Comparison of ENCODE assay signal across 11 cellular contexts in the genomic region with DNA sequence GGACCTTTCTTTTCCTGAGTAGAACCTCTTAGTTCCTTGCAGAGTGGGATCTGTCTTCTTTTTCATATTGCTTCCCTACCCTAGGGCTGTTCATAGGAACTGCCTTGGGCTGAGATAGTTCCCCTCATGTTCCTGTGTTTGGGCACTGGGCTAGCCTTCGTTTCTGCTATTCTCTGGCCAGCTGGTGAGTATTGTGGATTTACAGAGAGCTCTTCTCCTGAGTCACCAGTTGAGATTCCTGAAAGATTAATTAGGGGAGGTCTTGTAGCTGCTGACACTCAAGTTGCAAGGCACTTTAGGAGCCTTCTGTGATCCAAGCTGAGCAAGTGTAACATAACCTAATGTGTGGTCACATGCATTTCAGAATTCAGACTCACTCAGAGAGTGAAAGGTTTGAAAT. TPM values are rescaled to one million over a fixed set of nuclear protein-coding genes. Genes with fewer than 3 reads are reported as not detected.
DNase-seq lines count a peak whose midpoint lies in the region; ATAC-seq, FAIRE-seq and TF ChIP-seq lines count a peak whose summit lies in the region.
"Had no signal": no experiment of that assay in that cellular context is flagged by ENCODE, and none has a peak within 500 bp of the region (broad histone marks: within the 10 kb centered on the region; RNA-seq: fewer than 3 reads in every experiment).

No MANE protein-coding gene starts in this region.

- H3K4me3 ChIP-seq in cardiac muscle cell, result no peak overlapping the region
- H3K4me3 ChIP-seq in right cardiac atrium (ENCODE audit: low read length), result no peak overlapping the region
- no peak overlapping the region for H3K4me3 ChIP-seq in aorta (ENCODE audit: low read length in 2 of 2)

- no peak for TF ChIP-seq POLR2A in GM12892 (IDR thresholded peaks at IDR 0.05; ENCODE audit: low read depth, low read length)

- H3K27me3 ChIP-seq in cardiac muscle cell, result no peaks in the 10 kb centered on the region
- no peaks in the 10 kb centered on the region for H3K27me3 ChIP-seq in right cardiac atrium (ENCODE audit: control insufficient read depth, insufficient read depth)
- H3K27me3 ChIP-seq in aorta (ENCODE audit: control insufficient read depth in 1 of 2, insufficient read depth in 2 of 2, low read length in 1 of 2), result no peaks in the 10 kb centered on the region

- H3K4me1 ChIP-seq in cardiac muscle cell (ENCODE audit: low read depth) (peaks cover 25% of the 10 kb centered on the region), right cardiac atrium (ENCODE audit: control insufficient read depth, insufficient read depth, low read length) (no peaks in the 10 kb centered on the region), aorta (ENCODE audit: control insufficient read depth in 1 of 2, insufficient read depth in 2 of 2, low read length in 2 of 2) (peaks cover 0 to 3% of the 10 kb centered on the region in 2 donors)

- peak overlapping the region; percentile 71 for H3K27ac ChIP-seq in cardiac muscle cell
- no peak overlapping the region for H3K27ac ChIP-seq in right cardiac atrium (ENCODE audit: low read length)
- peak overlapping the region in 1 of 2 donors; percentile 44 for H3K27ac ChIP-seq in aorta (ENCODE audit: low read depth in 1 of 2, low read length in 2 of 2)

- DNase-seq in cardiac muscle cell (ENCODE audit: low read depth in 1 of 2, low spot score in 1 of 2), result peak; percentile 41 to 56
- no peak for DNase-seq in right cardiac atrium
- peak; percentile 81 for DNase-seq in amniotic stem cell (lab: John Stamatoyannopoulos, UW)
- DNase-seq in left kidney (ENCODE audit: low read depth, low spot score), result peak; percentile 73
- DNase-seq in aorta, result no peak
- DNase-seq in NCI-H2029 treated with DMSO at 0.1 percent for 48 hours (lab: John Stamatoyannopoulos, UW), result no peak
- no peak for DNase-seq in GM12892 (ENCODE audit: insufficient read length)
- DNase-seq in COLO829 (ENCODE audit: low spot score), result no peak
- DNase-seq: caudate nucleus, naive B cell had no signal

- 36% methylated on average over 1 of the region's 1 CpG for WGBS in right cardiac atrium
- 6 to 10% methylated on average over 1 of the region's 1 CpG for WGBS in aorta, 2 donors

- intact Hi-C loops in right cardiac atrium (cut with DNase I), result no loop called here
- intact Hi-C loops in aorta (cut with DNase I), result no loop called here

- H3K36me3 ChIP-seq in cardiac muscle cell (peaks cover 74% of the 10 kb centered on the region), aorta (ENCODE audit: control insufficient read depth in 1 of 2, insufficient read depth in 2 of 2, low read length in 1 of 2) (peaks cover 5 to 19% of the 10 kb centered on the region in 2 donors)

- FAIRE-seq in GM12892 (lab: Jason Lieb, UNC), result no peak
- FAIRE-seq: G401.6 had no signal

- no peak for TF ChIP-seq CTCF in cardiac muscle cell (IDR thresholded peaks at IDR 0.05; ENCODE audit: low read depth, low read length)

- ATAC-seq in right cardiac atrium, result no peak
- peak; percentile 44 for ATAC-seq in aorta (ENCODE audit: low FRiP score)

- H3K9me3 ChIP-seq in cardiac muscle cell (ENCODE audit: low read depth) (no peaks in the 10 kb centered on the region), right cardiac atrium (ENCODE audit: control insufficient read depth, low read length) (no peaks in the 10 kb centered on the region), aorta (ENCODE audit: control insufficient read depth, low read length) (no peaks in the 10 kb centered on the region)

RNA-seq across cellular contexts. Expression of a gene that starts 30.7 kb away (rescaled TPM):
- 49.5 and 118 TPM in 2 replicates for total RNA-seq in cardiac muscle cell
- polyA plus RNA-seq in cardiac muscle cell, result 60.8 and 90.6 TPM in 2 replicates
- 10 to 100 TPM; 62.7 to 83.6 (median 65.1) TPM for total RNA-seq in right cardiac atrium
- polyA plus RNA-seq in right cardiac atrium, result 28.4 TPM
- 100 to 1,000 TPM; 120 to 144 TPM for total RNA-seq in aorta
- 10 to 100 TPM; 38.0 to 42.6 TPM for polyA plus RNA-seq in aorta
- polyA plus RNA-seq in GM12892 (2012; ENCODE audit: missing spikeins), result 66.6 TPM

Comparison
In these comparisons a context has a peak if more than half of its experiments do, and no peak if none do; other contexts are left out.
1. DNase-seq: peak in cardiac muscle cell (2 of 2), amniotic stem cell (single experiment) and left kidney (single experiment); none in right cardiac atrium (0 of 3), aorta (0 of 2), NCI-H2029 treated with DMSO at 0.1 percent for 48 hours (single experiment), GM12892 (single experiment) and COLO829 (single experiment).